26 cellular contexts compared by ENCODE assay signal in genomic region chr3:18730491-18730890, GRCh38.
DNase-seq lines count a peak whose midpoint lies in the region; ATAC-seq, FAIRE-seq and TF ChIP-seq lines count a peak whose summit lies in the region.
"Had no signal": no experiment of that assay in that cellular context is flagged by ENCODE, and none has a peak within 500 bp of the region (broad histone marks: within the 10 kb centered on the region; RNA-seq: fewer than 3 reads in every experiment).

No MANE protein-coding gene starts in this region.

- peaks cover 4% of the 10 kb centered on the region for H4K20me1 ChIP-seq in neural progenitor cell (ENCODE audit: low read depth)

- peak overlapping the region; percentile 63 for H3K4me2 ChIP-seq in neural progenitor cell

- H3K27ac Mint-ChIP-seq in activated CD4-positive, alpha-beta T cell treated with anti-CD3 and anti-CD28 coated beads for 36 hours: peak overlapping the region; percentile 9
- H3K27ac Mint-ChIP-seq in WTC11 (no peak overlapping the region), neural progenitor cell (no peak overlapping the region), mesothelial cell of epicardium (no peak overlapping the region)
- H3K27ac Mint-ChIP-seq: B cell, H9, HFFc6 had no signal

- no peak overlapping the region for H3K4me3 Mint-ChIP-seq in activated CD4-positive, alpha-beta T cell treated with anti-CD3 and anti-CD28 coated beads for 36 hours
- H3K4me3 Mint-ChIP-seq in WTC11 (no peak overlapping the region), neural progenitor cell (no peak overlapping the region), mesothelial cell of epicardium (no peak overlapping the region)
- H3K4me3 Mint-ChIP-seq: B cell, H9, HFFc6 had no signal

- no peaks in the 10 kb centered on the region for H3F3A ChIP-seq in neural progenitor cell (ENCODE audit: low read depth)

- intact Hi-C loops in activated CD4-positive, alpha-beta T cell treated with anti-CD3 and anti-CD28 coated beads for 36 hours (cut with DNase I, micrococcal nuclease): no loop called here
- intact Hi-C loops in kidney (cut with DNase I): no loop called here

- H3K9ac ChIP-seq in neural progenitor cell: no peak overlapping the region
- no peak overlapping the region for H3K9ac ChIP-seq in kidney (ENCODE audit: low read length in 2 of 2)
- H3K9ac ChIP-seq: GM23248 had no signal

- H3K27me3 Mint-ChIP-seq in activated CD4-positive, alpha-beta T cell treated with anti-CD3 and anti-CD28 coated beads for 36 hours: no peaks in the 10 kb centered on the region
- H3K27me3 Mint-ChIP-seq in WTC11 (ENCODE audit: low read depth): no peaks in the 10 kb centered on the region
- no peaks in the 10 kb centered on the region for H3K27me3 Mint-ChIP-seq in neural progenitor cell (ENCODE audit: insufficient read depth, low read depth)
- H3K27me3 Mint-ChIP-seq in mesothelial cell of epicardium (ENCODE audit: low read depth): no peaks in the 10 kb centered on the region
- H3K27me3 Mint-ChIP-seq: B cell had no signal

- H3K4me3 ChIP-seq in neural progenitor cell (no peak overlapping the region), kidney (ENCODE audit: low read length in 2 of 2) (no peak overlapping the region)
- H3K4me3 ChIP-seq: GM12878, GM23248, K562, SJSA1 had no signal

- H3K4me1 ChIP-seq in neural progenitor cell: peaks cover 22% of the 10 kb centered on the region
- H3K4me1 ChIP-seq in kidney (ENCODE audit: control insufficient read depth in 1 of 2, insufficient read depth in 1 of 2, low read depth in 1 of 2, low read length in 2 of 2): no peaks in the 10 kb centered on the region
- H3K4me1 ChIP-seq: SJSA1 had no signal

- H3K36me3 Mint-ChIP-seq in activated CD4-positive, alpha-beta T cell treated with anti-CD3 and anti-CD28 coated beads for 36 hours (ENCODE audit: low read depth): peaks cover 26% of the 10 kb centered on the region
- no peaks in the 10 kb centered on the region for H3K36me3 Mint-ChIP-seq in WTC11
- no peaks in the 10 kb centered on the region for H3K36me3 Mint-ChIP-seq in neural progenitor cell
- no peaks in the 10 kb centered on the region for H3K36me3 Mint-ChIP-seq in mesothelial cell of epicardium

- TF ChIP-seq CTCF in WTC11 (IDR thresholded peaks at IDR 0.05) (no peak), neural progenitor cell (IDR thresholded peaks at IDR 0.05) (no peak), kidney (IDR thresholded peaks at IDR 0.05; ENCODE audit: borderline replicate concordance, extremely low read depth, insufficient read depth) (no peak), mesothelial cell of epicardium (IDR thresholded peaks at IDR 0.05; ENCODE audit: unreplicated experiment) (no peak)

- H3K36me3 ChIP-seq in neural progenitor cell: no peaks in the 10 kb centered on the region
- no peaks in the 10 kb centered on the region for H3K36me3 ChIP-seq in kidney (ENCODE audit: control insufficient read depth in 1 of 2, insufficient read depth in 2 of 2, low read length in 2 of 2)
- H3K36me3 ChIP-seq: SJSA1 had no signal

- peaks cover 65% of the 10 kb centered on the region for H3K4me1 Mint-ChIP-seq in activated CD4-positive, alpha-beta T cell treated with anti-CD3 and anti-CD28 coated beads for 36 hours
- H3K4me1 Mint-ChIP-seq in WTC11 (peaks cover 6% of the 10 kb centered on the region; the same call in 1 of the 2 replicates), neural progenitor cell (peaks cover 15% of the 10 kb centered on the region), mesothelial cell of epicardium (peaks cover 15% of the 10 kb centered on the region)

- peaks cover 7% of the 10 kb centered on the region for H3K9me3 Mint-ChIP-seq in activated CD4-positive, alpha-beta T cell treated with anti-CD3 and anti-CD28 coated beads for 36 hours (ENCODE audit: low read depth)
- H3K9me3 Mint-ChIP-seq in WTC11 (no peaks in the 10 kb centered on the region), neural progenitor cell (no peaks in the 10 kb centered on the region), mesothelial cell of epicardium (no peaks in the 10 kb centered on the region)
- H3K9me3 Mint-ChIP-seq: H9 had no signal

- peaks cover 11% of the 10 kb centered on the region for H3K27me3 ChIP-seq in neural progenitor cell
- H3K27me3 ChIP-seq: SJSA1 had no signal

- FAIRE-seq in kidney (lab: Jason Lieb, UNC): no peak
- FAIRE-seq: GM12878, HTR-8/SVneo, K562 had no signal

- CTCF ChIA-PET in activated CD4-positive, alpha-beta T cell treated with anti-CD3 and anti-CD28 coated beads for 36 hours (lab: Charles Lee): interaction anchor here (0.7 to 1.4 kb wide), 4 partner anchors 14 to 57 kb away, joined by 3 to 4 read pairs (median 4); no protein-coding TSS in a partner anchor
- CTCF ChIA-PET in WTC11 (lab: Charles Lee): interaction anchor here (1.0 kb wide), 1 partner anchor 27 kb away, joined by 6 read pairs; no protein-coding TSS in a partner anchor

- no peaks in the 10 kb centered on the region for H3K79me2 ChIP-seq in neural progenitor cell (ENCODE audit: low read depth)

- no peaks in the 10 kb centered on the region for H3K9me3 ChIP-seq in neural progenitor cell (ENCODE audit: low read depth)
- H3K9me3 ChIP-seq in kidney (ENCODE audit: control insufficient read depth in 1 of 2, low read length in 2 of 2): no peaks in the 10 kb centered on the region
- H3K9me3 ChIP-seq: SJSA1 had no signal

- H2AFZ ChIP-seq in neural progenitor cell (replicated peaks): no peak overlapping the region
- H2AFZ ChIP-seq: GM23248 had no signal

- peak; percentile 50 for ATAC-seq in activated CD4-positive, alpha-beta T cell treated with anti-CD3 and anti-CD28 coated beads for 36 hours
- ATAC-seq in WTC11: peak; percentile 30
- ATAC-seq: GM12878, K562 had no signal

- no peak for DNase-seq in activated CD4-positive, alpha-beta T cell treated with anti-CD3 and anti-CD28 coated beads for 36 hours
- no peak for DNase-seq in activated CD4-positive, alpha-beta T cell treated with anti-CD3 and anti-CD28 coated beads for 1 hour
- peak; percentile 5 for DNase-seq in ELF-1 (ENCODE audit: low read depth, low spot score)
- DNase-seq in WTC11 (ENCODE audit: low spot score): no peak
- peak; percentile 77 for DNase-seq in neural progenitor cell (ENCODE audit: low spot score)
- DNase-seq in kidney: no peak
- DNase-seq in mesothelial cell of epicardium (ENCODE audit: low spot score in 2 of 2, unreplicated experiment in 2 of 2): no peak
- DNase-seq: COR-L47; GDM1; GM23248; H9; HFFc6; MV-4-11; NCI-H2029; NCI-H446; NCI-H524 treated with DMSO at 0.1 percent for 48 hours; NCI-H82; NK-92 treated with Interleukin-12 subunit alpha and Interleukin-12 subunit beta, amount 100 ng/mL, for 24 hours; Right ventricle myocardium superior; RPMI8226 had no signal

- POLR2A ChIA-PET in activated CD4-positive, alpha-beta T cell treated with anti-CD3 and anti-CD28 coated beads for 36 hours (lab: Charles Lee): interaction anchor here (0.6 to 1.5 kb wide), 2 partner anchors 8 to 294 kb away, joined by 3 to 5 read pairs; no protein-coding TSS in a partner anchor
- POLR2A ChIA-PET in WTC11 (lab: Charles Lee): no interaction called here

- H3K27ac ChIP-seq in neural progenitor cell (no peak overlapping the region), kidney (ENCODE audit: low read depth in 2 of 2, low read length in 2 of 2) (no peak overlapping the region)
- H3K27ac ChIP-seq: 22Rv1, GM23248, SJSA1 had no signal

TF ChIP-seq in WTC11, 78 proteins besides CTCF, POLR2A, EP300 and RAD21 (continues in another document):
- TF ChIP-seq ZNF423 (CRISPR knock-in tag; IDR thresholded peaks at IDR 0.05): no peak
- TF ChIP-seq ZMAT4 (CRISPR knock-in tag; IDR thresholded peaks at IDR 0.05): no peak
- TF ChIP-seq IRF1 (CRISPR knock-in tag; IDR thresholded peaks at IDR 0.05): no peak
- TF ChIP-seq, protein P1, sequence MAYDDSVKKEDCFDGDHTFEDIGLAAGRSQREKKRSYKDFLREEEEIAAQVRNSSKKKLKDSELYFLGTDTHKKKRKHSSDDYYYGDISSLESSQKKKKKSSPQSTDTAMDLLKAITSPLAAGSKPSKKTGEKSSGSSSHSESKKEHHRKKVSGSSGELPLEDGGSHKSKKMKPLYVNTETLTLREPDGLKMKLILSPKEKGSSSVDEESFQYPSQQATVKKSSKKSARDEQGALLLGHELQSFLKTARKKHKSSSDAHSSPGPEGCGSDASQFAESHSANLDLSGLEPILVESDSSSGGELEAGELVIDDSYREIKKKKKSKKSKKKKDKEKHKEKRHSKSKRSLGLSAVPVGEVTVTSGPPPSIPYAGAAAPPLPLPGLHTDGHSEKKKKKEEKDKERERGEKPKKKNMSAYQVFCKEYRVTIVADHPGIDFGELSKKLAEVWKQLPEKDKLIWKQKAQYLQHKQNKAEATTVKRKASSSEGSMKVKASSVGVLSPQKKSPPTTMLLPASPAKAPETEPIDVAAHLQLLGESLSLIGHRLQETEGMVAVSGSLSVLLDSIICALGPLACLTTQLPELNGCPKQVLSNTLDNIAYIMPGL (CRISPR knock-in tag; IDR thresholded peaks at IDR 0.05): no peak
- TF ChIP-seq SOX15 (CRISPR knock-in tag; IDR thresholded peaks at IDR 0.05): no peak
- TF ChIP-seq ETV6 (CRISPR knock-in tag; IDR thresholded peaks at IDR 0.05): no peak
- TF ChIP-seq ZNF671 (CRISPR knock-in tag; IDR thresholded peaks at IDR 0.05): no peak
- TF ChIP-seq TEAD4 (CRISPR knock-in tag; IDR thresholded peaks at IDR 0.05): no peak
- TF ChIP-seq MLX (CRISPR knock-in tag; IDR thresholded peaks at IDR 0.05): no peak
- TF ChIP-seq ZNF219 (CRISPR knock-in tag; IDR thresholded peaks at IDR 0.05; ENCODE audit: borderline replicate concordance): no peak
- no peak for TF ChIP-seq ZBTB21 (CRISPR knock-in tag; IDR thresholded peaks at IDR 0.05; ENCODE audit: borderline replicate concordance)

Comparison
In these comparisons a context has a peak if more than half of its experiments do, and no peak if none do; other contexts are left out.
1. DNase-seq: peak in ELF-1 (single experiment) and neural progenitor cell (single experiment); none in activated CD4-positive, alpha-beta T cell treated with anti-CD3 and anti-CD28 coated beads for 36 hours (single experiment), activated CD4-positive, alpha-beta T cell treated with anti-CD3 and anti-CD28 coated beads for 1 hour (single experiment), WTC11 (single experiment), kidney (single experiment) and mesothelial cell of epicardium (0 of 2).